ENCODE assay signal across 1 cellular context in the genomic region with DNA sequence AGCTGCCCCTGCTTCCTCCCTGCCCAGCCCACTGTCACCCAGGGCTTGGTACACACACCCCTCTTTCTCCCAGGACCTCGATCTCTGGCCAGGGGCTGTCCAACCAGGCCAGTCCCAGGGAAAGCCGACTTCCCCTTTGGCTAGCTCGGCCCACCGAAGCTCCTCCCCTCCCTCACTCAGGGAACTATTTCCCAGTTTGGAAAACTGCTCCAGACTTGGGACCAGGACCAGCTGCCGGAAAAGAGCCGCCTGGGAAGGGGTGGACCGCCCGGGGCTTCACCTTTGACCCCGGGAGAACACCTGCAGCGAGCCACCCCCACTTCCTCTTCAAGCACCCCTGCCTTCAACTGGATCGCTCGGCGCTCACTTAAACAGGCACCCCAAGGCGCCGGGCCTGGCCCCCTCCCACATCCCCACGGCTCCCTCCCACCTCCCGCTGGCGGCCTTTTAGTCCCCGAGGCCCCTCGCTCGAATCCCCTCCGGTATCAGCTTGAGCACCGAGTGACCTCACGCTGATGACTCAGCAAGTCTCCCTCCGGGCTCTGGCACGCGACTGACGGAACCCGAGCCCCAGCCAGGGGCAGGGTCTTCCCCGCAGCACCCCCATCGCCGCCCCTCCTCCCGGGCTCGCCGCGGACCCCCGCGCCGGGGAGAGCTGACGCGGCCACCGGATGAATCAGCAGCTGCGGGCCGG.
A peak's percentile ranks its signal among the peaks of the same experiment; 100 is the strongest.
TF ChIP-seq lines count a peak whose summit lies in the region.

No MANE protein-coding gene starts in this region.

TF ChIP-seq in SK-N-SH, 30 proteins besides CTCF, POLR2A, EP300 and RAD21 (continued from another document):
- TF ChIP-seq, protein P1, sequence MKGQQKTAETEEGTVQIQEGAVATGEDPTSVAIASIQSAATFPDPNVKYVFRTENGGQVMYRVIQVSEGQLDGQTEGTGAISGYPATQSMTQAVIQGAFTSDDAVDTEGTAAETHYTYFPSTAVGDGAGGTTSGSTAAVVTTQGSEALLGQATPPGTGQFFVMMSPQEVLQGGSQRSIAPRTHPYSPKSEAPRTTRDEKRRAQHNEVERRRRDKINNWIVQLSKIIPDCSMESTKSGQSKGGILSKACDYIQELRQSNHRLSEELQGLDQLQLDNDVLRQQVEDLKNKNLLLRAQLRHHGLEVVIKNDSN (IDR thresholded peaks at IDR 0.05; ENCODE audit: borderline replicate concordance, low read depth) = no peak
- no peak; the same call in 1 of the 2 replicates for TF ChIP-seq FOSL2 (IDR thresholded peaks at IDR 0.05; ENCODE audit: borderline replicate concordance, low read depth)
- no peak for TF ChIP-seq JUND (IDR thresholded peaks at IDR 0.05)
- TF ChIP-seq POLR2AphosphoS5 (IDR thresholded peaks at IDR 0.05; ENCODE audit: low read depth, low read length) = peak; percentile 58; the same call in 1 of the 2 replicates
- TF ChIP-seq TCF12 (IDR thresholded peaks at IDR 0.05) = no peak
- 0 out of 2 replicates have a peak, but pooled peaks have one; percentile 17 for TF ChIP-seq GABPA (IDR thresholded peaks at IDR 0.05; ENCODE audit: low read depth)
- no peak for TF ChIP-seq RFX5 (IDR thresholded peaks at IDR 0.05; ENCODE audit: low read length)
- TF ChIP-seq RCOR1 (IDR thresholded peaks at IDR 0.05; ENCODE audit: low read length) = no peak
- TF ChIP-seq SMC3 (IDR thresholded peaks at IDR 0.05; ENCODE audit: low read depth, low read length) = no peak
- no peak for TF ChIP-seq EZH2phosphoT487 (IDR thresholded peaks at IDR 0.05; ENCODE audit: borderline replicate concordance, low read depth)
- TF ChIP-seq MXI1 (IDR thresholded peaks at IDR 0.05; ENCODE audit: low read depth, low read length) = peak; percentile 53; the same call in 1 of the 2 replicates
- TF ChIP-seq, protein P2, sequence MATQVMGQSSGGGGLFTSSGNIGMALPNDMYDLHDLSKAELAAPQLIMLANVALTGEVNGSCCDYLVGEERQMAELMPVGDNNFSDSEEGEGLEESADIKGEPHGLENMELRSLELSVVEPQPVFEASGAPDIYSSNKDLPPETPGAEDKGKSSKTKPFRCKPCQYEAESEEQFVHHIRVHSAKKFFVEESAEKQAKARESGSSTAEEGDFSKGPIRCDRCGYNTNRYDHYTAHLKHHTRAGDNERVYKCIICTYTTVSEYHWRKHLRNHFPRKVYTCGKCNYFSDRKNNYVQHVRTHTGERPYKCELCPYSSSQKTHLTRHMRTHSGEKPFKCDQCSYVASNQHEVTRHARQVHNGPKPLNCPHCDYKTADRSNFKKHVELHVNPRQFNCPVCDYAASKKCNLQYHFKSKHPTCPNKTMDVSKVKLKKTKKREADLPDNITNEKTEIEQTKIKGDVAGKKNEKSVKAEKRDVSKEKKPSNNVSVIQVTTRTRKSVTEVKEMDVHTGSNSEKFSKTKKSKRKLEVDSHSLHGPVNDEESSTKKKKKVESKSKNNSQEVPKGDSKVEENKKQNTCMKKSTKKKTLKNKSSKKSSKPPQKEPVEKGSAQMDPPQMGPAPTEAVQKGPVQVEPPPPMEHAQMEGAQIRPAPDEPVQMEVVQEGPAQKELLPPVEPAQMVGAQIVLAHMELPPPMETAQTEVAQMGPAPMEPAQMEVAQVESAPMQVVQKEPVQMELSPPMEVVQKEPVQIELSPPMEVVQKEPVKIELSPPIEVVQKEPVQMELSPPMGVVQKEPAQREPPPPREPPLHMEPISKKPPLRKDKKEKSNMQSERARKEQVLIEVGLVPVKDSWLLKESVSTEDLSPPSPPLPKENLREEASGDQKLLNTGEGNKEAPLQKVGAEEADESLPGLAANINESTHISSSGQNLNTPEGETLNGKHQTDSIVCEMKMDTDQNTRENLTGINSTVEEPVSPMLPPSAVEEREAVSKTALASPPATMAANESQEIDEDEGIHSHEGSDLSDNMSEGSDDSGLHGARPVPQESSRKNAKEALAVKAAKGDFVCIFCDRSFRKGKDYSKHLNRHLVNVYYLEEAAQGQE (IDR thresholded peaks at IDR 0.05; ENCODE audit: low read depth, low read length) = no peak
- no peak; the same call in 1 of the 2 replicates for TF ChIP-seq TAF1 (IDR thresholded peaks at IDR 0.05; ENCODE audit: borderline replicate concordance, low read depth, low read length)
- no peak for TF ChIP-seq YY1 (IDR thresholded peaks at IDR 0.05; ENCODE audit: low read depth)
- TF ChIP-seq NRF1 (IDR thresholded peaks at IDR 0.05; ENCODE audit: low read depth, low read length) = no peak
- TF ChIP-seq CHD2 (IDR thresholded peaks at IDR 0.05; ENCODE audit: low read length, partially characterized antibody) = no peak
- no peak for TF ChIP-seq RXRA (IDR thresholded peaks at IDR 0.05; ENCODE audit: borderline replicate concordance, low read depth)
- no peak for TF ChIP-seq GATA2 (CRISPR knock-in tag; IDR thresholded peaks at IDR 0.05)
- no peak for TF ChIP-seq MEF2A (IDR thresholded peaks at IDR 0.05; ENCODE audit: borderline replicate concordance, low read depth)
